In the genomic region with DNA sequence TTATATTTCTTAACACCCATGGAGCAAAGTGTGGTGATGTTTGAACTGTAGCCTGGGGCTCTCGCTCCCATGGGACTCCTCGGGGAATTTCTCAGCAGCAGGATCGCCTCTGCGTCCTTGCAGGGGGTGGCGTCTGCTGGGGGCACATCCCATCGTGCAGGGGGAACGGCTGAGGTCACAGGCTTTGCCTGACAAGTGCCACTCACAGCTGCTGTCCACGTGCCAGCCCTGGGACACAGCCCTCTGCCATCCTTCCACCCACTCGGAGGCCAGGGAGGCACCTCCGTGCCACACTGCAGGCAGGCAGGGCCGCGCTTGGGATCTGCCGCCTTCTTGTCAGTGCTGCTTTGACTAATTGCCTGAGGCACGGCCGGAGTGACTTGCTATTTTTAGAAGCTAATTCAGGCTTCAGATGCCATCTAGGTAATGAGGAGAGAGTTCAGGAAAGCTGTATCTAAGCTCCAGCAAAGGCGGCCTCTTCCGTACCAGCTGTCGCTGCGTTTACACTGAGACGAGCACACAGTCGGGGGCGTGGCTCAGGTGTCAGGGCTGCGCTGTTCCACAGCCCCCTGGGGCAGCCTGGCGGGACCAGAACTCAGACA, we compare ENCODE assay signal across 10 cellular contexts. TPM values are rescaled to one million over a fixed set of nuclear protein-coding genes. Genes with fewer than 3 reads are reported as not detected.
DNase-seq lines count a peak whose midpoint lies in the region; ATAC-seq and TF ChIP-seq lines count a peak whose summit lies in the region.
"Had no signal": no experiment of that assay in that cellular context is flagged by ENCODE, and none has a peak within 500 bp of the region (broad histone marks: within the 10 kb centered on the region; RNA-seq: fewer than 3 reads in every experiment).

No MANE protein-coding gene starts in this region.

- no peaks in the 10 kb centered on the region for H3K9me3 Mint-ChIP-seq in activated CD4-positive, alpha-beta memory T cell treated with anti-CD3 and anti-CD28 coated beads for 36 hours

- 41% methylated on average over 24 of the region's 24 CpGs for WGBS in right cardiac atrium
- 41 to 93% methylated on average over 3 to 24 of the region's 24 CpGs for WGBS in transverse colon (ENCODE audit: low coverage in 1 of 2), 2 donors
- WGBS in GM23248 (ENCODE audit: low coverage in 1 of 2, low lambda C conversion rate in 2 of 2, missing lambda C conversion rate in 2 of 2), 2 experiments: 76 to 80% methylated on average over 24 of the region's 24 CpGs

- H3K4me3 Mint-ChIP-seq in activated CD4-positive, alpha-beta memory T cell treated with anti-CD3 and anti-CD28 coated beads for 36 hours: no peak overlapping the region

- no peaks in the 10 kb centered on the region for H4K20me1 ChIP-seq in GM23248 (ENCODE audit: insufficient read depth)

- H3K4me1 Mint-ChIP-seq in activated CD4-positive, alpha-beta memory T cell treated with anti-CD3 and anti-CD28 coated beads for 36 hours (ENCODE audit: low read depth): no peaks in the 10 kb centered on the region

- H3K9ac ChIP-seq in SK-N-MC (ENCODE audit: insufficient read length) (no peak overlapping the region), GM23248 (no peak overlapping the region)

- H3K4me3 ChIP-seq in SK-N-MC (peak overlapping the region; percentile 22; the same call in 1 of the 2 replicates), right cardiac atrium (ENCODE audit: low read length) (no peak overlapping the region), transverse colon (no peak overlapping the region), GM23248 (no peak overlapping the region)
- H3K4me3 ChIP-seq: Peyer's patch had no signal

- H3K9me2 ChIP-seq in GM23248 (ENCODE audit: insufficient read depth): no peaks in the 10 kb centered on the region

- TF ChIP-seq POLR2A in transverse colon (IDR thresholded peaks at IDR 0.05): no peak

- H3K27me3 ChIP-seq in right cardiac atrium (ENCODE audit: control insufficient read depth, insufficient read depth) (no peaks in the 10 kb centered on the region), transverse colon (no peaks in the 10 kb centered on the region), GM23248 (replicated peaks; ENCODE audit: insufficient read depth) (no peaks in the 10 kb centered on the region)
- H3K27me3 ChIP-seq: Peyer's patch had no signal

- H3K27ac ChIP-seq in SK-N-MC (no peak overlapping the region), right cardiac atrium (ENCODE audit: low read length) (peak overlapping the region; percentile 59), transverse colon (peak overlapping the region in 2 of 4 donors; percentile 5 to 47), GM23248 (no peak overlapping the region)

- no peak overlapping the region for H3K4me2 ChIP-seq in GM23248 (ENCODE audit: unreplicated experiment)

- H3K9me3 ChIP-seq in SK-N-MC (ENCODE audit: low read depth, low read length): no peaks in the 10 kb centered on the region
- no peaks in the 10 kb centered on the region for H3K9me3 ChIP-seq in right cardiac atrium (ENCODE audit: control insufficient read depth, low read length)
- no peaks in the 10 kb centered on the region for H3K9me3 ChIP-seq in transverse colon
- no peaks in the 10 kb centered on the region for H3K9me3 ChIP-seq in GM23248 (ENCODE audit: low read depth)
- H3K9me3 ChIP-seq: Peyer's patch had no signal

- H3K36me3 Mint-ChIP-seq in activated CD4-positive, alpha-beta memory T cell treated with anti-CD3 and anti-CD28 coated beads for 36 hours: peaks cover 75% of the 10 kb centered on the region

- no peak overlapping the region for H2AFZ ChIP-seq in GM23248

- H3K4me1 ChIP-seq in right cardiac atrium (ENCODE audit: control insufficient read depth, insufficient read depth, low read length) (peaks cover 4% of the 10 kb centered on the region), transverse colon (peaks cover 0 to 7% (median 0%) of the 10 kb centered on the region in 4 donors), GM23248 (ENCODE audit: insufficient read depth) (no peaks in the 10 kb centered on the region)
- H3K4me1 ChIP-seq: Peyer's patch had no signal

- H3K79me2 ChIP-seq in GM23248 (ENCODE audit: insufficient read depth): no peaks in the 10 kb centered on the region

- peaks cover 28% of the 10 kb centered on the region; the same call in 1 of the 2 replicates for H3K36me3 ChIP-seq in SK-N-MC (ENCODE audit: insufficient read depth, low read length)
- peaks cover 0 to 7% (median 0%) of the 10 kb centered on the region in 4 donors for H3K36me3 ChIP-seq in transverse colon
- H3K36me3 ChIP-seq in GM23248 (ENCODE audit: low read depth): peaks cover 8% of the 10 kb centered on the region; the same call in 1 of the 2 replicates

- POLR2A ChIA-PET in activated CD4-positive, alpha-beta memory T cell treated with anti-CD3 and anti-CD28 coated beads for 36 hours (lab: Charles Lee): no interaction called here

- peak; percentile 93 for DNase-seq in NCI-H146 treated with DMSO at 0.1 percent for 48 hours (lab: John Stamatoyannopoulos, UW; ENCODE audit: unreplicated experiment)
- DNase-seq in SK-N-MC (ENCODE audit: low read depth, low spot score): peak; percentile 37
- peak in 2 of 3 donors; percentile 67 to 82 for DNase-seq in right cardiac atrium
- DNase-seq in transverse colon: peak; percentile 60
- no peak for DNase-seq in LoVo (ENCODE audit: low spot score)
- DNase-seq in activated CD4-positive, alpha-beta memory T cell treated with anti-CD3 and anti-CD28 coated beads for 36 hours: no peak
- no peak for DNase-seq in GM23248
- DNase-seq in stimulated activated CD4-positive, alpha-beta T cell treated with anti-CD3 and anti-CD28 coated beads, Interleukin-4, amount 100 ng/mL, for 4 hours: no peak
- DNase-seq: stimulated activated naive CD4-positive, alpha-beta T cell had no signal

- no peak for TF ChIP-seq EP300 in transverse colon (IDR thresholded peaks at IDR 0.05; ENCODE audit: low read depth)

- TF ChIP-seq CTCF in transverse colon (IDR thresholded peaks at IDR 0.05): no peak

- intact Hi-C loops in right cardiac atrium (cut with DNase I): no loop called here
- intact Hi-C loops in transverse colon (cut with DNase I; ENCODE audit: low total_unique reads): no loop called here
- intact Hi-C loops in activated CD4-positive, alpha-beta memory T cell treated with anti-CD3 and anti-CD28 coated beads for 36 hours (cut with micrococcal nuclease): no loop called here

- H3K27ac Mint-ChIP-seq in activated CD4-positive, alpha-beta memory T cell treated with anti-CD3 and anti-CD28 coated beads for 36 hours: no peak overlapping the region

- peaks cover 5% of the 10 kb centered on the region; the same call in 1 of the 2 replicates for H3F3A ChIP-seq in GM23248 (ENCODE audit: insufficient read depth)

- H3K27me3 Mint-ChIP-seq in activated CD4-positive, alpha-beta memory T cell treated with anti-CD3 and anti-CD28 coated beads for 36 hours: no peaks in the 10 kb centered on the region

- CTCF ChIA-PET in activated CD4-positive, alpha-beta memory T cell treated with anti-CD3 and anti-CD28 coated beads for 36 hours (lab: Charles Lee): no interaction called here

- in situ Hi-C loops in transverse colon (cut with MboI; ENCODE audit: low pct_ligation_motif_present in 1 of 4, low pct_unique_long_range_greater_than_20kb in 1 of 4, low sequenced_read_pairs in 3 of 4): no loop called here
- in situ Hi-C loops in GM23248 (cut with MboI): no loop called here

- ATAC-seq in right cardiac atrium: peak; percentile 54 to 56

RNA-seq across cellular contexts. Expression of a gene that starts 45.7 kb away (rescaled TPM):
- total RNA-seq in right cardiac atrium: 10 to 100 TPM; 54.1 to 78.4 (median 73.3) TPM
- polyA plus RNA-seq in right cardiac atrium: 67.8 TPM
- total RNA-seq in transverse colon: 100 to 1,000 TPM in 1 of 4 donors, 10 to 100 TPM in 3; 50.9 to 108 (median 67.6) TPM
- total RNA-seq in activated CD4-positive, alpha-beta memory T cell treated with anti-CD3 and anti-CD28 coated beads for 36 hours: 100 to 1,000 TPM; 103 to 109 TPM
- total RNA-seq in GM23248 (2014; rRNA removed; shearing (Covaris generic)): 75.5 and 94.4 TPM in 2 replicates
- 79.7 and 81.9 TPM in 2 replicates for polyA plus RNA-seq in GM23248 (2016; fragmentation: Nextera tagmentation; extraction: Ambion mirVana)

RNA-seq across cellular contexts. Expression of a gene that starts 59.5 kb away (rescaled TPM):
- total RNA-seq in right cardiac atrium (100 to 1,000 TPM in 3 of 4 donors, 10 to 100 TPM in 1; 88.7 to 120 (median 114) TPM), transverse colon (10 to 100 TPM; 53.9 to 93.9 (median 66.2) TPM)
- polyA plus RNA-seq in right cardiac atrium (86.8 TPM), GM23248 (2016; fragmentation: Nextera tagmentation; extraction: Ambion mirVana) (133 TPM in 2 replicates)
- 100 to 1,000 TPM; 175 to 176 TPM for total RNA-seq in activated CD4-positive, alpha-beta memory T cell treated with anti-CD3 and anti-CD28 coated beads for 36 hours
- total RNA-seq in GM23248 (2014; rRNA removed; shearing (Covaris generic)): 137 and 159 TPM in 2 replicates

Comparison
In these comparisons a context has a peak if more than half of its experiments do, and no peak if none do; other contexts are left out.
1. DNase-seq: peak in NCI-H146 treated with DMSO at 0.1 percent for 48 hours (single experiment), SK-N-MC (single experiment), right cardiac atrium (2 of 3) and transverse colon (single experiment); none in LoVo (single experiment), activated CD4-positive, alpha-beta memory T cell treated with anti-CD3 and anti-CD28 coated beads for 36 hours (single experiment), GM23248 (single experiment) and stimulated activated CD4-positive, alpha-beta T cell treated with anti-CD3 and anti-CD28 coated beads, Interleukin-4, amount 100 ng/mL, for 4 hours (0 of 2).